In the genomic region with DNA sequence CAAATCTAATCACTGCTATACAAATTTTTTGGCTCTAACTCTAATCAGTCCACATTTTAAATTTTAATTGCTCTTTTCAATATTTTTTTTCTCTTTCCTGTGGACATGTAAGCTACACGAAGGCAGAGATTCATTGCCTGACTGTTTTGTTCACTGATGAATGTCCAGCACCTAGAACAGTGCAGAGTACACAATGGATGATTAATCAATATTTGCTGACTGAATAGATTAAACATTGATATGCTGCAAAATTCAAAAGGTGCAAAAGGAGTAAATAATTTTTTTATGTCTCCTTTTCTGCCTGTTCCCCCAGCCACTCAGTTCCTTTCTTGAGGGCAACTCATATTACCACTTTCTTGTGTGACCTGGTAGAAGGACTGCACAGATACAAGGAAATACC, we compare ENCODE assay signal across 18 cellular contexts. TPM values are rescaled to one million over a fixed set of nuclear protein-coding genes. Genes with fewer than 3 reads are reported as not detected.
A peak's percentile ranks its signal among the peaks of the same experiment; 100 is the strongest.
DNase-seq lines count a peak whose midpoint lies in the region; ATAC-seq, FAIRE-seq and TF ChIP-seq lines count a peak whose summit lies in the region.
"Had no signal": no experiment of that assay in that cellular context is flagged by ENCODE, and none has a peak within 500 bp of the region (broad histone marks: within the 10 kb centered on the region; RNA-seq: fewer than 3 reads in every experiment).

No MANE protein-coding gene starts in this region.

- H3K4me3 ChIP-seq in A549 (no peak overlapping the region), GM12865 (ENCODE audit: low read depth, low read length) (no peak overlapping the region)
- H3K4me3 ChIP-seq: HAP-1 had no signal

- peaks cover 18% of the 10 kb centered on the region; the same call in 1 of the 3 replicates for H3K4me1 ChIP-seq in A549
- H3K4me1 ChIP-seq: HAP-1 had no signal

- H3K27ac Mint-ChIP-seq in activated B cell treated with CpG ODN at 0.5 μM for 24 hours = peak overlapping the region; percentile 24
- H3K27ac Mint-ChIP-seq: T-helper 1 cell treated with Interleukin-12 subunit alpha and Interleukin-12 subunit beta and Interleukin-4 antibody, amounts not matched to agents 30 μg/mL and 1 μg/mL, for 36 hours had no signal

- H3K9me3 ChIP-seq in A549 = peaks cover 3% of the 10 kb centered on the region; the same call in 1 of the 3 replicates
- H3K9me3 ChIP-seq: HAP-1 had no signal

- TF ChIP-seq EP300 in A549 (IDR thresholded peaks at IDR 0.05) = no peak

- TF ChIP-seq POLR2A in A549 (IDR thresholded peaks at IDR 0.05; ENCODE audit: low read length) = no peak

- no peaks in the 10 kb centered on the region for H3K36me3 Mint-ChIP-seq in activated B cell treated with CpG ODN at 0.5 μM for 24 hours (ENCODE audit: low read depth)

- 29% methylated on average over 1 of the region's 1 CpG for WGBS in A549 (ENCODE audit: missing lambda C conversion rate)

- peaks cover 28% of the 10 kb centered on the region for H3K4me1 Mint-ChIP-seq in activated B cell treated with CpG ODN at 0.5 μM for 24 hours

- H3K4me2 ChIP-seq in A549 = no peak overlapping the region

- no peaks in the 10 kb centered on the region for H3K9me3 Mint-ChIP-seq in activated B cell treated with CpG ODN at 0.5 μM for 24 hours
- H3K9me3 Mint-ChIP-seq: T-helper 1 cell treated with Interleukin-12 subunit alpha and Interleukin-12 subunit beta and Interleukin-4 antibody, amounts not matched to agents 30 μg/mL and 1 μg/mL, for 36 hours had no signal

- intact Hi-C loops in activated B cell treated with CpG ODN at 0.5 μM for 24 hours (cut with micrococcal nuclease) = no loop called here

- no peak for ATAC-seq in A549
- ATAC-seq in activated B cell treated with CpG ODN at 0.5 μM for 24 hours (ENCODE audit: low read depth) = no peak
- no peak for ATAC-seq in HG03439 (IDR thresholded peaks at IDR 0.05; ENCODE audit: unreplicated experiment)
- ATAC-seq in HG03025 (IDR thresholded peaks at IDR 0.05; ENCODE audit: low FRiP score, unreplicated experiment) = no peak
- ATAC-seq: SK-N-SH treated with all-trans-retinoic acid at 6 μM for 48 hours had no signal

- no peak overlapping the region for H3K4me3 Mint-ChIP-seq in activated B cell treated with CpG ODN at 0.5 μM for 24 hours
- H3K4me3 Mint-ChIP-seq: T-helper 1 cell treated with Interleukin-12 subunit alpha and Interleukin-12 subunit beta and Interleukin-4 antibody, amounts not matched to agents 30 μg/mL and 1 μg/mL, for 36 hours had no signal

- no peak for TF ChIP-seq CTCF in A549 (IDR thresholded peaks at IDR 0.05)
- no peak for TF ChIP-seq CTCF in GM12865 (IDR thresholded peaks at IDR 0.05; ENCODE audit: insufficient read depth, low read depth, low read length, missing control alignments)
- TF ChIP-seq CTCF in activated B cell treated with CpG ODN at 0.5 μM for 24 hours (IDR thresholded peaks at IDR 0.05) = no peak

- POLR2A ChIA-PET in A549 (lab: Yijun Ruan, JAX) = no interaction called here
- POLR2A ChIA-PET in activated B cell treated with CpG ODN at 0.5 μM for 24 hours (lab: Charles Lee) = interaction anchor here (0.7 kb wide), 1 partner anchor 38 kb away, joined by 4 read pairs; no protein-coding TSS in a partner anchor

- FAIRE-seq in A549 (lab: Jason Lieb, UNC) = no peak
- FAIRE-seq: RCC 7860 had no signal

- CTCF ChIA-PET in A549 (lab: Yijun Ruan, JAX) (interaction anchor here (0.6 kb wide), 1 partner anchor 1077 kb away, joined by 3 read pairs; no protein-coding TSS in a partner anchor), activated B cell treated with CpG ODN at 0.5 μM for 24 hours (lab: Charles Lee) (interaction anchor here (0.6 to 1.4 kb wide), 2 partner anchors 12 to 18 kb away, joined by 3 to 4 read pairs; no protein-coding TSS in a partner anchor)

- H3K27me3 Mint-ChIP-seq in activated B cell treated with CpG ODN at 0.5 μM for 24 hours = no peaks in the 10 kb centered on the region

- no peak overlapping the region for H3K27ac ChIP-seq in A549
- H3K27ac ChIP-seq: C4-2B had no signal

- no peak for TF ChIP-seq RAD21 in A549 (conservative IDR thresholded peaks at IDR 0.05 in 1 of 2, IDR thresholded peaks at IDR 0.05 in 1 of 2)

- DNase-seq in A549 (ENCODE audit: low read depth in 1 of 2, low spot score in 1 of 2) (no peak), GM12865 (ENCODE audit: low read depth) (peak; percentile 31), NCI-H774 (lab: John Stamatoyannopoulos, UW) (peak; percentile 14), activated B cell treated with CpG ODN at 0.5 μM for 24 hours (no peak)
- no peak for DNase-seq in activated CD4-positive, alpha-beta T cell treated with anti-CD3 and anti-CD28 coated beads, Interleukin-2, amount 50 U/mL, for 4 hours
- DNase-seq: KG1, NCI-H1092 treated with DMSO at 0.1 percent for 48 hours, NCI-H1694 treated with DMSO at 0.1 percent for 48 hours, NCI-H345, NCI-H526 treated with DMSO at 0.1 percent for 48 hours, SHP77 had no signal

TF ChIP-seq in A549, 52 proteins besides CTCF, POLR2A, EP300 and RAD21:
- TF ChIP-seq RFX5 (IDR thresholded peaks at IDR 0.05) = no peak
- peak; percentile 23 for TF ChIP-seq MAFK (IDR thresholded peaks at IDR 0.05; ENCODE audit: partially characterized antibody)

RNA-seq across cellular contexts. Expression of gene SCNN1B, which starts 32.8 kb away (rescaled TPM):
- polyA plus RNA-seq in A549 (2011; rRNA removed) (0.25 and 0.67 TPM in 2 replicates), A549 (2017; fragmentation: RNase III; extraction: RNeasy Plus Mini Kit Qiagen cat#74134 plus additional on column Dnase treatment) (not detected in 3 replicates)
- polyA plus RNA-seq in A549 (2012; cell fraction: cytosol; rRNA removed) = 0.32 and 0.45 TPM in 2 replicates
- polyA plus RNA-seq in A549 (2012; cell fraction: nucleus; rRNA removed) = 0.59 and 0.76 TPM in 2 replicates
- polyA minus RNA-seq in A549 (2011; rRNA and poly(A)+ RNA removed) = 1.3 and 1.6 TPM in 2 replicates
- total RNA-seq in activated B cell treated with CpG ODN at 0.5 μM for 24 hours = not detected in 2 replicates

Comparison
In these comparisons a context has a peak if more than half of its experiments do, and no peak if none do; other contexts are left out.
1. DNase-seq: peak in GM12865 (single experiment) and NCI-H774 (single experiment); none in A549 (0 of 2), activated B cell treated with CpG ODN at 0.5 μM for 24 hours (single experiment) and activated CD4-positive, alpha-beta T cell treated with anti-CD3 and anti-CD28 coated beads, Interleukin-2, amount 50 U/mL, for 4 hours (0 of 2).